12 cellular contexts compared by ENCODE assay signal in genomic region chr2:146986161-146986560, GRCh38.
DNase-seq lines count a peak whose midpoint lies in the region; ATAC-seq, FAIRE-seq and TF ChIP-seq lines count a peak whose summit lies in the region.
"Had no signal": no experiment of that assay in that cellular context is flagged by ENCODE, and none has a peak within 500 bp of the region (broad histone marks: within the 10 kb centered on the region; RNA-seq: fewer than 3 reads in every experiment).

No MANE protein-coding gene starts in this region.

- no peak overlapping the region for H2BK5ac ChIP-seq in mesenchymal stem cell (ENCODE audit: low read depth, low read length, poor library complexity, severe bottlenecking)

- H3K18ac ChIP-seq in mesenchymal stem cell (ENCODE audit: low read depth in 1 of 2, low read length in 2 of 2): no peak overlapping the region

- H3K4me1 ChIP-seq in mesenchymal stem cell (ENCODE audit: control insufficient read depth, insufficient read depth, low read depth, low read length) (no peaks in the 10 kb centered on the region), ovary (ENCODE audit: insufficient read depth) (no peaks in the 10 kb centered on the region)

- ATAC-seq in HG03175 (IDR thresholded peaks at IDR 0.05; ENCODE audit: unreplicated experiment): peak; percentile 43
- ATAC-seq: T-cell had no signal

- no peaks in the 10 kb centered on the region for H3K9me3 ChIP-seq in mesenchymal stem cell (ENCODE audit: control insufficient read depth, low read length)
- H3K9me3 ChIP-seq in ovary: no peaks in the 10 kb centered on the region

- no peak overlapping the region for H3K4ac ChIP-seq in mesenchymal stem cell (ENCODE audit: low read depth in 1 of 2, low read length in 2 of 2)

- H3K4me3 Mint-ChIP-seq in osteocyte (ENCODE audit: unreplicated experiment): no peak overlapping the region
- H3K4me3 Mint-ChIP-seq: CD14-positive monocyte; central memory CD8-positive, alpha-beta T cell; naive B cell; T-cell had no signal

- no peak overlapping the region for H2BK15ac ChIP-seq in mesenchymal stem cell (ENCODE audit: low read depth, poor library complexity, severe bottlenecking)

- H3K27ac ChIP-seq in mesenchymal stem cell (ENCODE audit: low read length, poor library complexity, severe bottlenecking) (no peak overlapping the region), ovary (no peak overlapping the region)

- TF ChIP-seq POLR2A in ovary (IDR thresholded peaks at IDR 0.05): no peak
- no peak for TF ChIP-seq POLR2A in H54 (IDR thresholded peaks at IDR 0.05; ENCODE audit: low read depth, low read length)

- H3K4me1 Mint-ChIP-seq in osteocyte (ENCODE audit: unreplicated experiment): peaks cover 13% of the 10 kb centered on the region
- H3K4me1 Mint-ChIP-seq: CD14-positive monocyte; central memory CD8-positive, alpha-beta T cell had no signal

- no peak overlapping the region for H3K4me3 ChIP-seq in GM12864 (ENCODE audit: low read depth, low read length)
- H3K4me3 ChIP-seq in bronchial epithelial cell (ENCODE audit: low read depth, low read length): no peak overlapping the region
- H3K4me3 ChIP-seq in mesenchymal stem cell (ENCODE audit: insufficient read depth in 1 of 2, low read depth in 1 of 2, low read length in 2 of 2): peak overlapping the region in 1 of 2 experiments; percentile 35
- H3K4me3 ChIP-seq in ovary: no peak overlapping the region

- H3K9ac ChIP-seq in mesenchymal stem cell (ENCODE audit: low read length): peak overlapping the region; percentile 56

- TF ChIP-seq EP300 in ovary (IDR thresholded peaks at IDR 0.05): no peak

- H3K9me3 Mint-ChIP-seq in osteocyte (ENCODE audit: unreplicated experiment): no peaks in the 10 kb centered on the region
- H3K9me3 Mint-ChIP-seq: T-cell had no signal

- no peak overlapping the region for H2BK12ac ChIP-seq in mesenchymal stem cell (ENCODE audit: low read length in 2 of 2)

- H2BK120ac ChIP-seq in mesenchymal stem cell (ENCODE audit: low read depth, low read length): no peak overlapping the region

- no peak overlapping the region for H4K8ac ChIP-seq in mesenchymal stem cell (ENCODE audit: low read length)

- no peak for TF ChIP-seq CTCF in GM12864 (IDR thresholded peaks at IDR 0.05; ENCODE audit: low read depth, low read length, missing control alignments)
- no peak for TF ChIP-seq CTCF in bronchial epithelial cell (IDR thresholded peaks at IDR 0.05; ENCODE audit: insufficient read depth, low read length, severe bottlenecking)
- TF ChIP-seq CTCF in ovary (IDR thresholded peaks at IDR 0.05): no peak
- TF ChIP-seq CTCF in osteocyte (IDR thresholded peaks at IDR 0.05): no peak

- no peaks in the 10 kb centered on the region for H3K27me3 Mint-ChIP-seq in osteocyte (ENCODE audit: unreplicated experiment)
- H3K27me3 Mint-ChIP-seq: central memory CD8-positive, alpha-beta T cell; naive B cell had no signal

- no peak overlapping the region for H2AK5ac ChIP-seq in mesenchymal stem cell (ENCODE audit: low read length, severe bottlenecking)

- DNase-seq in GM12864 (ENCODE audit: low read depth) (peak; percentile 5), bronchial epithelial cell (ENCODE audit: low read depth) (peak; percentile 83), mesenchymal stem cell (no peak), ovary (no peak), H54 (ENCODE audit: insufficient read length, low spot score) (no peak), osteocyte (ENCODE audit: extremely low spot score, unreplicated experiment) (no peak)
- no peak for DNase-seq in stimulated activated CD4-positive, alpha-beta T cell treated with anti-CD3 and anti-CD28 coated beads, Interleukin-4, amount 100 ng/mL, for 24 hours
- DNase-seq: naive B cell, T-cell had no signal

- intact Hi-C loops in ovary (cut with DNase I): no loop called here

- no peak overlapping the region for H2AFZ ChIP-seq in mesenchymal stem cell (ENCODE audit: low read depth, low read length)

- no peaks in the 10 kb centered on the region for H3K27me3 ChIP-seq in bronchial epithelial cell (ENCODE audit: control insufficient read depth, insufficient read depth, low read length)
- no peaks in the 10 kb centered on the region for H3K27me3 ChIP-seq in mesenchymal stem cell (ENCODE audit: control insufficient read depth in 1 of 2, insufficient read depth in 1 of 2, low read length in 2 of 2)
- no peaks in the 10 kb centered on the region for H3K27me3 ChIP-seq in ovary

- no peaks in the 10 kb centered on the region for H3K79me1 ChIP-seq in mesenchymal stem cell (replicated peaks; ENCODE audit: low read length, poor library complexity, severe bottlenecking)

- H3K4me2 ChIP-seq in mesenchymal stem cell (ENCODE audit: low read length, poor library complexity, severe bottlenecking): no peak overlapping the region

- no peak overlapping the region for H3K27ac Mint-ChIP-seq in osteocyte (ENCODE audit: unreplicated experiment)
- H3K27ac Mint-ChIP-seq: CD14-positive monocyte, naive B cell, T-cell had no signal

- no peaks in the 10 kb centered on the region for H3K36me3 Mint-ChIP-seq in osteocyte (ENCODE audit: unreplicated experiment)
- H3K36me3 Mint-ChIP-seq: CD14-positive monocyte, naive B cell, T-cell had no signal

- H3K23ac ChIP-seq in mesenchymal stem cell (ENCODE audit: low read length in 2 of 2): no peak overlapping the region

- no peak for FAIRE-seq in bronchial epithelial cell (lab: Jason Lieb, UNC)
- FAIRE-seq in H54 (lab: Jason Lieb, UNC): no peak

- no peak overlapping the region for H4K91ac ChIP-seq in mesenchymal stem cell (ENCODE audit: low read length)

- H3K14ac ChIP-seq in mesenchymal stem cell (ENCODE audit: low read length in 2 of 2): no peak overlapping the region

- WGBS in mesenchymal stem cell: 64% methylated on average over 3 of the region's 4 CpGs
- WGBS in ovary, 3 donors: 41 to 67% (median 56%) methylated on average over 4 of the region's 4 CpGs

- H3K36me3 ChIP-seq in bronchial epithelial cell (ENCODE audit: control insufficient read depth, insufficient read depth, low read length) (no peaks in the 10 kb centered on the region), mesenchymal stem cell (ENCODE audit: control insufficient read depth in 1 of 2, insufficient read depth in 2 of 2, low read depth in 1 of 2, low read length in 2 of 2) (no peaks in the 10 kb centered on the region), ovary (no peaks in the 10 kb centered on the region)

Comparison
In these comparisons a context has a peak if more than half of its experiments do, and no peak if none do; other contexts are left out.
1. DNase-seq: peak in GM12864 (single experiment) and bronchial epithelial cell (single experiment); none in mesenchymal stem cell (single experiment), ovary (0 of 5), H54 (single experiment), stimulated activated CD4-positive, alpha-beta T cell treated with anti-CD3 and anti-CD28 coated beads, Interleukin-4, amount 100 ng/mL, for 24 hours (single experiment) and osteocyte (single experiment).